Comparison of ENCODE assay signal across 8 cellular contexts in the genomic region with DNA sequence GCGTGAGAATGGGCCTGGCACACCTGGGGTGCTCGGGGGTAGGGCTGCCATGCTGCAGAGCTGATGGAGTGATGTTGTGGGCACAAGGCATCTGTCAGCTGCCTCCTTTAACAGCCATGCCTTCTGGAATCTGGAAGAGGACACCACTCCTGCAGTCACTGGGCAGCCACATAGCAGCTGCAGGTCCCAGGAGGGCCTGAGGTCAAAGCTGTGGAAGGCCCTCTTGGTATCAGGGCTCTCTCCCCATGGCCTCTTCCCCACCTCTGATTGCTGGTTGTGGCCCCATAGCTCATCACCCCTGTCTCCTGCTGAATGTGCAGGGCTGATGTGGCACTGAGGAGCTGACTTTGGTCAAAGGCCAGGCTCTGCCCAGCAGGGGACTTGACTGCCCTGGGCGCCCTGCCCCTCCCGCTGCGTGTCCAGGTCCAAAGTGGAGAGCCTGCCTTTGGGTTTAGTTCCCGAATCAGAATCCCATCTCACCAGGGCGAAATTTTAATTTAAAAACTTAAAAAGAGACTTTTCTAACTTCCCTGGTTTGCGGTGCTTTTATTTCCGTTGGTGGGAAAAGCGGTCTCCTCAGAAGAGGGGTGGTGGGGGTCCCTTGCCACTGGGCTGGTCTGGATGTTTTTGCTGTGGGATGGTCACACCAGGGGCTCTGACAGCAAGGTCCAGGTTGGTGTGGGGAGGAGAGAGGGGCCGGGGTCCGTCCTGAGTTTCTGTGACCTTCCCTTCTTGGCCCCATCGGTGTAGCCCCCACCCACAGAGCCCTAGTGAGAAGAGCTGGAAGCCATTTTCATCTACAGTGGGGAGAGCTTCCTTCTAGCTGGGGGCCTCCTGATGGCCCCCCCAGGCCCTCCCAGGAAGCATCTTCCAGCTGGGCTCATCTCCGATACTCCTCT. TPM values are rescaled to one million over a fixed set of nuclear protein-coding genes. Genes with fewer than 3 reads are reported as not detected.
DNase-seq lines count a peak whose midpoint lies in the region; ATAC-seq and TF ChIP-seq lines count a peak whose summit lies in the region.

No MANE protein-coding gene starts in this region.

- peaks cover 0 to 54% (median 11%) of the 10 kb centered on the region in 11 experiments; a peak in 12 of 22 replicates for H4K20me1 ChIP-seq in BLaER1 treated with 17β-estradiol and CSF1 and Interleukin-3, amounts not matched to agents 10 nM and 100 nM
- no peaks in the 10 kb centered on the region for H4K20me1 ChIP-seq in SU-DHL-6 (ENCODE audit: low read depth, low read length)

- no peak overlapping the region for H2AFZ ChIP-seq in SU-DHL-6 (ENCODE audit: low read depth, low read length, severe bottlenecking)

- H3K4me1 ChIP-seq in BLaER1 treated with 17β-estradiol and CSF1 and Interleukin-3, amounts not matched to agents 10 nM and 100 nM: peaks cover 86 to 95% (median 91%) of the 10 kb centered on the region in 10 experiments
- H3K4me1 ChIP-seq in lower lobe of right lung: peaks cover 89% of the 10 kb centered on the region

- H3K36me3 ChIP-seq in BLaER1 treated with 17β-estradiol and CSF1 and Interleukin-3, amounts not matched to agents 10 nM and 100 nM: peaks cover 21 to 48% (median 36%) of the 10 kb centered on the region in 11 experiments; a peak in 21 of 22 replicates
- H3K36me3 ChIP-seq in SU-DHL-6 (ENCODE audit: low read length) (no peaks in the 10 kb centered on the region), lower lobe of right lung (peaks cover 23% of the 10 kb centered on the region)

- H3K79me2 ChIP-seq in SU-DHL-6 (ENCODE audit: insufficient read depth, low read length): peaks cover 20% of the 10 kb centered on the region

- H3K27me3 ChIP-seq in BLaER1 treated with 17β-estradiol and CSF1 and Interleukin-3, amounts not matched to agents 10 nM and 100 nM: no peaks in the 10 kb centered on the region
- H3K27me3 ChIP-seq in SU-DHL-6 (ENCODE audit: low read length): no peaks in the 10 kb centered on the region
- H3K27me3 ChIP-seq in lower lobe of right lung (ENCODE audit: low read depth): no peaks in the 10 kb centered on the region

- no peaks in the 10 kb centered on the region for H3K9me3 ChIP-seq in BLaER1 treated with 17β-estradiol and CSF1 and Interleukin-3, amounts not matched to agents 10 nM and 100 nM (replicated peaks in 1 of 11)
- H3K9me3 ChIP-seq in SU-DHL-6 (ENCODE audit: insufficient read depth, low read length) (no peaks in the 10 kb centered on the region), lower lobe of right lung (no peaks in the 10 kb centered on the region)

- H3F3A ChIP-seq in SU-DHL-6 (ENCODE audit: insufficient read depth): peaks cover 70% of the 10 kb centered on the region

- TF ChIP-seq CTCF in SU-DHL-6 (IDR thresholded peaks at IDR 0.05; ENCODE audit: insufficient read depth, low read length, poor library complexity, severe bottlenecking) (no peak), lower lobe of right lung (IDR thresholded peaks at IDR 0.05) (no peak)

- no peaks in the 10 kb centered on the region for H3K9me2 ChIP-seq in SU-DHL-6 (replicated peaks; ENCODE audit: insufficient read depth, low read length)

- peak; percentile 60 for TF ChIP-seq POLR2A in GM19099 (IDR thresholded peaks at IDR 0.05; ENCODE audit: extremely low read depth, insufficient read length, low read depth)

- peak overlapping the region; percentile 91 to 100 (median 98) for H3K4me2 ChIP-seq in BLaER1 treated with 17β-estradiol and CSF1 and Interleukin-3, amounts not matched to agents 10 nM and 100 nM
- H3K4me2 ChIP-seq in SU-DHL-6 (ENCODE audit: low read depth, low read length, poor library complexity, severe bottlenecking): peak overlapping the region; percentile 74

- intact Hi-C loops in lower lobe of right lung (cut with DNase I): no loop called here

- peak overlapping the region; percentile 72 to 100 (median 79) for H3K9ac ChIP-seq in BLaER1 treated with 17β-estradiol and CSF1 and Interleukin-3, amounts not matched to agents 10 nM and 100 nM
- peak overlapping the region; percentile 79 for H3K9ac ChIP-seq in SU-DHL-6 (ENCODE audit: low read length)

- peak overlapping the region; percentile 70 to 99 (median 84) for H3K27ac ChIP-seq in BLaER1 treated with 17β-estradiol and CSF1 and Interleukin-3, amounts not matched to agents 10 nM and 100 nM
- H3K27ac ChIP-seq in SU-DHL-6 (ENCODE audit: low read depth, low read length) (peak overlapping the region; percentile 98), lower lobe of right lung (peak overlapping the region; percentile 76)

- no peak for DNase-seq in lower lobe of right lung
- DNase-seq in retina: no peak
- no peak for DNase-seq in SW480 (ENCODE audit: low spot score)
- no peak for DNase-seq in NCI-H2227 treated with DMSO at 0.1 percent for 48 hours (lab: John Stamatoyannopoulos, UW)

- ATAC-seq in lower lobe of right lung (no peak), HG02759 (IDR thresholded peaks at IDR 0.05; ENCODE audit: unreplicated experiment) (no peak)

- peak overlapping the region; percentile 34 to 67 (median 50) for H3K4me3 ChIP-seq in BLaER1 treated with 17β-estradiol and CSF1 and Interleukin-3, amounts not matched to agents 10 nM and 100 nM
- H3K4me3 ChIP-seq in SU-DHL-6 (ENCODE audit: insufficient read depth, low read length, poor library complexity, severe bottlenecking) (peak overlapping the region; percentile 49), lower lobe of right lung (peak overlapping the region; percentile 55)

RNA-seq across cellular contexts. Expression of gene UBALD2, which starts 5.9 kb away (rescaled TPM):
- 62.7 TPM for total RNA-seq in lower lobe of right lung

RNA-seq across cellular contexts. Expression of gene RNF157, which starts 30.7 kb away (rescaled TPM):
- 2.4 TPM for total RNA-seq in lower lobe of right lung

RNA-seq across cellular contexts. Expression of gene QRICH2, which starts 37.1 kb away (rescaled TPM):
- 4.5 TPM for total RNA-seq in lower lobe of right lung
